In the genomic region with DNA sequence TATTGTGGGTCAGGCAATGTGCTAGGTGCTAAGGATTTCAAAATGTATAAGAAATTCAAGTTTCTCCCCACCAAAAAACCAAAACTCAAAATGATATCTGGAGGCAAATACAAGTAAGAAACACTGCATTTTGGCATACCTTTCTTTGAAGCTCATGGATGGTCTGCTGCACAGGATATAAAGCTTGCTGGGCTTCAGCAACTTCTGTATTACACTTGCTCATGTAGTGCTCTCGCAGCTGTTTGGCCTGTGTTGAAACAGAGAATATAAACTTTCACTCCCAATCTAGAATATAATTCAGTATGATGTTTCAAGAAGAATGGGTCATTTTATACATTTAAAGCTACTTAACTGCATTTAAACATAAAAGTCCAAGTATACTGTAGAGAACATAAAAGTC, we compare ENCODE assay signal across 27 cellular contexts.
"Had no signal": no experiment of that assay in that cellular context is flagged by ENCODE, and none has a peak within 500 bp of the region (broad histone marks: within the 10 kb centered on the region; RNA-seq: fewer than 3 reads in every experiment).

No MANE protein-coding gene starts in this region.

- H3K4me2 ChIP-seq: neural progenitor cell, smooth muscle cell had no signal

- H3K27ac ChIP-seq: epithelial cell of prostate, gastrocnemius medialis, neural progenitor cell, prostate gland, right atrium auricular region, stomach, thyroid gland, vagina had no signal

- H3K9ac ChIP-seq: neural progenitor cell had no signal

- H3K4me1 ChIP-seq: gastrocnemius medialis, neural progenitor cell, prostate gland, right atrium auricular region, stomach, thyroid gland, vagina had no signal

- H3K9me3 ChIP-seq: gastrocnemius medialis, mucosa of descending colon, prostate gland, right atrium auricular region, stomach, thyroid gland, vagina had no signal

- H3K27me3 ChIP-seq: gastrocnemius medialis, neural progenitor cell, right atrium auricular region, stomach, thyroid gland, vagina had no signal

- FAIRE-seq: keratinocyte had no signal

- H3K4me3 ChIP-seq: gastrocnemius medialis, lung, mucosa of descending colon, neural progenitor cell, prostate gland, right atrium auricular region, smooth muscle cell, stomach, thyroid gland, vagina had no signal

- ATAC-seq: esophagus mucosa; gastrocnemius medialis; left lobe of liver; mucosa of descending colon; naive thymus-derived CD4-positive, alpha-beta T cell; sciatic nerve had no signal

- DNase-seq: effector CD8-positive, alpha-beta T cell; endodermal cell; foreskin fibroblast; gastrocnemius medialis; head of caudate nucleus; mesenchymal stem cell; mucosa of descending colon; naive thymus-derived CD4-positive, alpha-beta T cell; stimulated activated CD4-positive, alpha-beta T cell treated with anti-CD3 and anti-CD28 coated beads, Interleukin-12 subunit alpha, Interleukin-12 subunit beta, amount 100 ng/mL, for 4 hours; stimulated activated CD4-positive, alpha-beta T cell treated with anti-CD3 and anti-CD28 coated beads, Interleukin-1b, Interleukin-23, amount 100 ng/mL, for 48 hours; stimulated activated CD4-positive, alpha-beta T cell treated with anti-CD3 and anti-CD28 coated beads, Interleukin-4, amount 100 ng/mL, for 1 hour; stimulated activated CD8-positive, alpha-beta memory T cell treated with anti-CD3 and anti-CD28 coated beads, Interleukin-4, amount 100 ng/mL, for 48 hours; stimulated activated naive CD4-positive, alpha-beta T cell treated with Interleukin-2 at 50 U/mL for 16 hours; stomach; thyroid gland; trophoblast cell had no signal

- H3K36me3 ChIP-seq: prostate gland had no signal

- H2AFZ ChIP-seq: neural progenitor cell had no signal
